In the genomic region with DNA sequence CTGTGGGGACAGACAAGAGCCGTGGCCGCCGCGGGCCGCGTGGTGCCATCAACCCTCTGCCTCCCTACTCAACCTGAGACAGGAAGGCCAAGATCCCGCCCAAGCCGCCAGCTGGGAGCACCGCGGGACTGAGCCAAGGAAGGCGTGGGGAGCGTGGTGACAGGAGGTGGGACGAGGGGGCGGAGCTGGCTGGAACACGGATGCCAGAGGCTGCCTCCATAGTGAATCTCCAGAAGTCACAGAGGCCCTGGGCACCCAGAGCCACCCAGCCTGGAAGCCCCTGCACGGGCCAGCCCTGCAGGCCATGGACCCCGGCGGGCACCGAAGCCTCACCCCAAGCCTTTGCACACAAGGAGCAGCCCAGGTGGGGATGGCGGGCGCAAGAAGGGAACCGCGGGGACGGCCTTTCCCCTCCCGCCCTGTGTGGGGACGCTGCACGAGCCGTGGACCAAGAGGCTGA, we compare ENCODE assay signal across 19 cellular contexts.
"Had no signal": no experiment of that assay in that cellular context is flagged by ENCODE, and none has a peak within 500 bp of the region (broad histone marks: within the 10 kb centered on the region; RNA-seq: fewer than 3 reads in every experiment).

No MANE protein-coding gene starts in this region.

- H3K4me3 ChIP-seq: breast epithelium, pancreas, stomach, transverse colon had no signal

- H3K27ac ChIP-seq: breast epithelium, pancreas, stomach, transverse colon had no signal

- ATAC-seq: left lobe of liver; natural killer cell; pancreas; sciatic nerve; stimulated activated memory B cell treated with anti-CD40 and anti-IgM and Interleukin-4, amounts not matched to agents 10 μg/mL and 1 μg/mL and 100 μg/mL, for 72 hours; T-cell had no signal

- H3K4me1 ChIP-seq: breast epithelium, pancreas, transverse colon had no signal

- DNase-seq: activated naive CD4-positive, alpha-beta T cell treated with Interleukin-2 at 50 U/mL for 16 hours; activated naive CD8-positive, alpha-beta T cell treated with anti-CD3 and anti-CD28 coated beads for 36 hours; activated T-cell treated with anti-CD3 and anti-CD28 coated beads, Interleukin-2, amount 50 U/mL, for 24 hours; cerebellar nuclear complex; effector CD4-positive, alpha-beta T cell; kidney; mammary epithelial cell; midbrain; natural killer cell; small intestine; stimulated activated CD4-positive, alpha-beta T cell treated with anti-CD3 and anti-CD28 coated beads, Interleukin-2, amount 100 ng/mL, for 24 hours; stomach; T-cell; transverse colon had no signal

- H3K27me3 ChIP-seq: breast epithelium, pancreas had no signal

- H3K36me3 ChIP-seq: breast epithelium, pancreas, transverse colon had no signal
